Comparison of ENCODE assay signal across 12 cellular contexts in genomic region chr1:55064071-55064581, GRCh38. TPM values are rescaled to one million over a fixed set of nuclear protein-coding genes. Genes with fewer than 3 reads are reported as not detected.
DNase-seq lines count a peak whose midpoint lies in the region; ATAC-seq, FAIRE-seq and TF ChIP-seq lines count a peak whose summit lies in the region.
"Had no signal": no experiment of that assay in that cellular context is flagged by ENCODE, and none has a peak within 500 bp of the region (broad histone marks: within the 10 kb centered on the region; RNA-seq: fewer than 3 reads in every experiment).

No MANE protein-coding gene starts in this region.

- H3K36me3 Mint-ChIP-seq in memory B cell: peaks cover 15% of the 10 kb centered on the region
- peaks cover 14% of the 10 kb centered on the region for H3K36me3 Mint-ChIP-seq in activated T-helper 1 cell treated with anti-CD3 and anti-CD28 coated beads, Interleukin-12 subunit alpha, Interleukin-12 subunit beta, Interleukin-2, Interleukin-4 antibody, amounts not matched to agents 30 ng/mL and 10 ng/mL and 1 ng/mL, durations not matched to agents 14 hours and 24 hours and 36 hours (ENCODE audit: low read depth)

- H2BK12ac ChIP-seq in trophoblast cell (ENCODE audit: low read length): no peak overlapping the region

- POLR2A ChIA-PET in GM12878 (lab: Charles Lee): no interaction called here

- H3K9me3 ChIP-seq in GM12878 (replicated peaks; ENCODE audit: control insufficient read depth, insufficient read depth, low read length) (no peaks in the 10 kb centered on the region), trophoblast cell (ENCODE audit: insufficient read depth, low read depth, low read length) (no peaks in the 10 kb centered on the region)
- H3K9me3 ChIP-seq: SJSA1, upper lobe of left lung had no signal

- H3K79me2 ChIP-seq in GM12878 (ENCODE audit: control insufficient read depth, insufficient read depth, low read length): no peaks in the 10 kb centered on the region
- H3K79me2 ChIP-seq in trophoblast cell (ENCODE audit: control insufficient read depth, insufficient read depth, low read length, poor library complexity): no peaks in the 10 kb centered on the region
- H3K79me2 ChIP-seq: parathyroid adenoma had no signal

- H4K12ac ChIP-seq in trophoblast cell (ENCODE audit: low read depth, low read length): no peak overlapping the region

- TF ChIP-seq EP300 in Ishikawa (IDR thresholded peaks at IDR 0.05; ENCODE audit: borderline replicate concordance) (no peak), GM12878 (IDR thresholded peaks at IDR 0.05; ENCODE audit: borderline replicate concordance in 1 of 2, control insufficient read depth in 1 of 2, low read depth in 2 of 2, low read length in 2 of 2) (no peak)

- no peak overlapping the region for H3K4ac ChIP-seq in trophoblast cell (ENCODE audit: low read depth, low read length)

- intact Hi-C loops in GM12878 (cut with micrococcal nuclease; ENCODE audit: unreplicated experiment): no loop called here
- intact Hi-C loops in activated T-helper 1 cell treated with anti-CD3 and anti-CD28 coated beads, Interleukin-12 subunit alpha, Interleukin-12 subunit beta, Interleukin-2, Interleukin-4 antibody, amounts not matched to agents 30 ng/mL and 10 ng/mL and 1 ng/mL, durations not matched to agents 14 hours and 24 hours and 36 hours (cut with micrococcal nuclease): no loop called here

- RAD21 ChIA-PET in GM12878 (lab: Charles Lee; ENCODE audit: unreplicated experiment): no interaction called here

- no peak overlapping the region for H2AK5ac ChIP-seq in trophoblast cell (ENCODE audit: low read length)

- TF ChIP-seq CTCF in GM12878 (IDR thresholded peaks at IDR 0.05 in 2 of 3, conservative IDR thresholded peaks at IDR 0.05 in 1 of 3; ENCODE audit: control insufficient read depth in 2 of 3, extremely low read depth in 1 of 3, insufficient read depth in 1 of 3, low read depth in 3 of 3, low read length in 3 of 3): no peak

- no peaks in the 10 kb centered on the region for H3K4me1 ChIP-seq in GM12878 (ENCODE audit: control insufficient read depth, insufficient read depth, low read length)
- no peaks in the 10 kb centered on the region for H3K4me1 ChIP-seq in trophoblast cell (ENCODE audit: control insufficient read depth in 1 of 2, insufficient read depth in 2 of 2, low read length in 2 of 2)

- H2BK5ac ChIP-seq in trophoblast cell (ENCODE audit: low read depth, low read length, poor library complexity): no peak overlapping the region

- H2BK120ac ChIP-seq in trophoblast cell (ENCODE audit: insufficient read depth, low read length, poor library complexity): no peak overlapping the region

- H3K4me3 ChIP-seq in GM12878: no peak overlapping the region
- H3K4me3 ChIP-seq in trophoblast cell (ENCODE audit: low read depth, low read length): no peak overlapping the region
- H3K4me3 ChIP-seq: SJSA1, upper lobe of left lung had no signal

- ATAC-seq in GM12878 (peak; percentile 20; the same call in 1 of the 3 replicates), memory B cell (ENCODE audit: low read depth) (peak; percentile 66), GM18870 (IDR thresholded peaks at IDR 0.05; ENCODE audit: unreplicated experiment) (no peak)

- H3K18ac ChIP-seq in trophoblast cell (ENCODE audit: low read length): no peak overlapping the region

- H3K4me1 Mint-ChIP-seq in memory B cell: peaks cover 4% of the 10 kb centered on the region
- peaks cover 11% of the 10 kb centered on the region for H3K4me1 Mint-ChIP-seq in activated T-helper 1 cell treated with anti-CD3 and anti-CD28 coated beads, Interleukin-12 subunit alpha, Interleukin-12 subunit beta, Interleukin-2, Interleukin-4 antibody, amounts not matched to agents 30 ng/mL and 10 ng/mL and 1 ng/mL, durations not matched to agents 14 hours and 24 hours and 36 hours (ENCODE audit: low read depth)

- no peak overlapping the region for H4K91ac ChIP-seq in trophoblast cell (ENCODE audit: low read depth, low read length)

- H3K23ac ChIP-seq in trophoblast cell (ENCODE audit: low read length): no peak overlapping the region

- H3K79me1 ChIP-seq in trophoblast cell (ENCODE audit: low read length): no peaks in the 10 kb centered on the region

- H3K9ac ChIP-seq in GM12878 (ENCODE audit: control insufficient read depth, insufficient read depth, low read length) (no peak overlapping the region), trophoblast cell (ENCODE audit: low read length) (no peak overlapping the region)
- H3K9ac ChIP-seq: parathyroid adenoma had no signal

- H3K27me3 Mint-ChIP-seq in memory B cell: peaks cover 2% of the 10 kb centered on the region
- H3K27me3 Mint-ChIP-seq in activated T-helper 1 cell treated with anti-CD3 and anti-CD28 coated beads, Interleukin-12 subunit alpha, Interleukin-12 subunit beta, Interleukin-2, Interleukin-4 antibody, amounts not matched to agents 30 ng/mL and 10 ng/mL and 1 ng/mL, durations not matched to agents 14 hours and 24 hours and 36 hours (ENCODE audit: insufficient read depth): no peaks in the 10 kb centered on the region
- H3K27me3 Mint-ChIP-seq: dendritic cell treated with granulocyte-macrophage colony-stimulating factor and Interleukin-4, amounts not matched to agents 40 ng/mL and 50 ng/mL, for 4 days had no signal

- in situ Hi-C loops in GM12878 (cut with MboI): no loop called here

- H3K36me3 ChIP-seq in GM12878 (ENCODE audit: control insufficient read depth in 2 of 2, insufficient read depth in 2 of 2, low read length in 1 of 2) (peaks cover 3 to 12% of the 10 kb centered on the region in 2 experiments), trophoblast cell (ENCODE audit: control insufficient read depth in 1 of 2, insufficient read depth in 2 of 2, low read length in 2 of 2) (peaks cover 12 to 20% of the 10 kb centered on the region in 2 experiments)

- H4K20me1 ChIP-seq in GM12878 (ENCODE audit: control insufficient read depth, insufficient read depth): no peaks in the 10 kb centered on the region

- no peak overlapping the region for H3K14ac ChIP-seq in trophoblast cell (ENCODE audit: low read length)

- DNase-seq in ELF-1 (ENCODE audit: low read depth, low spot score) (peak; percentile 33), GM12878 (ENCODE audit: low read depth, low spot score) (no peak), memory B cell (ENCODE audit: low spot score in 2 of 2) (no peak), trophoblast cell (no peak), SIG-M5 treated with dmso at 0.1 percent for 504 hours (lab: John Stamatoyannopoulos, UW; ENCODE audit: unreplicated experiment) (no peak)
- no peak for DNase-seq in activated T-helper 1 cell treated with anti-CD3 and anti-CD28 coated beads, Interleukin-12 subunit alpha, Interleukin-12 subunit beta, Interleukin-2, Interleukin-4 antibody, amounts not matched to agents 30 ng/mL and 10 ng/mL and 1 ng/mL, durations not matched to agents 14 hours and 24 hours and 36 hours (ENCODE audit: low spot score)

- no peak overlapping the region for H3K4me3 Mint-ChIP-seq in memory B cell
- H3K4me3 Mint-ChIP-seq in activated T-helper 1 cell treated with anti-CD3 and anti-CD28 coated beads, Interleukin-12 subunit alpha, Interleukin-12 subunit beta, Interleukin-2, Interleukin-4 antibody, amounts not matched to agents 30 ng/mL and 10 ng/mL and 1 ng/mL, durations not matched to agents 14 hours and 24 hours and 36 hours: no peak overlapping the region
- H3K4me3 Mint-ChIP-seq: dendritic cell treated with granulocyte-macrophage colony-stimulating factor and Interleukin-4, amounts not matched to agents 40 ng/mL and 50 ng/mL, for 4 days had no signal

- SMC1A ChIA-PET in GM12878 (lab: Charles Lee; ENCODE audit: uncharacterized antibody, unreplicated experiment): no interaction called here

- 22% methylated on average over 12 of the region's 12 CpGs for WGBS in GM12878 (ENCODE audit: insufficient coverage, insufficient replicate concordance, low lambda C conversion rate, missing lambda C conversion rate)
- no CpG with 5 or more reads among the region's 12 CpGs for WGBS in trophoblast cell (ENCODE audit: extremely low coverage, insufficient coverage, insufficient read length)

- CTCF ChIA-PET in GM12878 (lab: Yijun Ruan, JAX): no interaction called here

- no peak for TF ChIP-seq POLR2A in GM12878 (IDR thresholded peaks at IDR 0.05; ENCODE audit: low read depth, low read length)

- H2AFZ ChIP-seq in GM12878 (ENCODE audit: control insufficient read depth, low read depth, low read length) (no peak overlapping the region), trophoblast cell (ENCODE audit: insufficient read depth, low read length, poor library complexity) (no peak overlapping the region)
- H2AFZ ChIP-seq: parathyroid adenoma had no signal

- no peak overlapping the region for H4K8ac ChIP-seq in trophoblast cell (ENCODE audit: low read depth, low read length)

- H3K27ac ChIP-seq in GM12878 (ENCODE audit: control insufficient read depth, insufficient read depth) (no peak overlapping the region), trophoblast cell (ENCODE audit: low read depth, low read length) (no peak overlapping the region)
- H3K27ac ChIP-seq: parathyroid adenoma, SJSA1 had no signal

- H3K27ac Mint-ChIP-seq in memory B cell: no peak overlapping the region
- H3K27ac Mint-ChIP-seq in activated T-helper 1 cell treated with anti-CD3 and anti-CD28 coated beads, Interleukin-12 subunit alpha, Interleukin-12 subunit beta, Interleukin-2, Interleukin-4 antibody, amounts not matched to agents 30 ng/mL and 10 ng/mL and 1 ng/mL, durations not matched to agents 14 hours and 24 hours and 36 hours: no peak overlapping the region
- H3K27ac Mint-ChIP-seq: dendritic cell treated with granulocyte-macrophage colony-stimulating factor and Interleukin-4, amounts not matched to agents 40 ng/mL and 50 ng/mL, for 4 days had no signal

- TF ChIP-seq RAD21 in Ishikawa (IDR thresholded peaks at IDR 0.05; ENCODE audit: low read depth) (no peak), GM12878 (IDR thresholded peaks at IDR 0.05; ENCODE audit: insufficient read depth, low read depth, low read length) (no peak)

- H3K4me2 ChIP-seq in GM12878 (ENCODE audit: control insufficient read depth, insufficient read depth): no peak overlapping the region
- H3K4me2 ChIP-seq in trophoblast cell (ENCODE audit: low read length): no peak overlapping the region

- no peaks in the 10 kb centered on the region for H3K9me3 Mint-ChIP-seq in memory B cell
- H3K9me3 Mint-ChIP-seq in activated T-helper 1 cell treated with anti-CD3 and anti-CD28 coated beads, Interleukin-12 subunit alpha, Interleukin-12 subunit beta, Interleukin-2, Interleukin-4 antibody, amounts not matched to agents 30 ng/mL and 10 ng/mL and 1 ng/mL, durations not matched to agents 14 hours and 24 hours and 36 hours: no peaks in the 10 kb centered on the region
- H3K9me3 Mint-ChIP-seq: dendritic cell treated with granulocyte-macrophage colony-stimulating factor and Interleukin-4, amounts not matched to agents 40 ng/mL and 50 ng/mL, for 4 days had no signal

- no peaks in the 10 kb centered on the region for H3K27me3 ChIP-seq in GM12878 (replicated peaks in 1 of 2; ENCODE audit: control insufficient read depth in 2 of 2, insufficient read depth in 2 of 2, low read length in 1 of 2)
- no peaks in the 10 kb centered on the region for H3K27me3 ChIP-seq in trophoblast cell (ENCODE audit: insufficient read depth, low read length)
- H3K27me3 ChIP-seq: SJSA1, upper lobe of left lung had no signal

- no peak for FAIRE-seq in GM12878 (lab: Jason Lieb, UNC)

- BruUV-seq in GM12878 (replicated peaks; lab: Mats Ljungman, UMichigan): no TSS peak

RNA-seq across cellular contexts. Expression of gene PCSK9, which starts 24.8 kb away (rescaled TPM):
- total RNA-seq in GM12878 (2013; cell fraction: nucleolus; rRNA removed): not detected in 2 replicates
- not detected in 2 replicates for total RNA-seq in GM12878 (2014; rRNA removed)
- total RNA-seq in GM12878 (2014; rRNA removed; fragmentation: Illumina TruSeq; extraction: Trizol): not detected in 2 replicates
- 0.15 and 0.21 TPM in 2 replicates for total RNA-seq in GM12878 (2021)
- polyA plus RNA-seq in GM12878 (2011; ENCODE audit: low read depth): not detected
- not detected in 2 replicates for polyA plus RNA-seq in GM12878 (2011; rRNA removed)
- polyA plus RNA-seq in GM12878 (2011; cell fraction: cytosol; rRNA removed): not detected in 2 replicates
- polyA plus RNA-seq in GM12878 (2011; cell fraction: nucleus; rRNA removed): 0.04 and 0.07 TPM in 2 replicates
- polyA plus RNA-seq in GM12878 (2012): not detected in 2 replicates
- not detected in 2 replicates for polyA plus RNA-seq in GM12878 (2014; fragmentation: Illumina TruSeq; extraction: Trizol)
- polyA plus RNA-seq in GM12878 (2014; fragmentation: Nextera tagmentation; extraction: Ambion mirVana): not detected
- polyA plus RNA-seq in GM12878 (2014; rRNA removed): not detected in 2 replicates
- polyA plus RNA-seq in GM12878 (2016; fragmentation: Nextera tagmentation; extraction: Ambion mirVana): under 1 TPM in 1 of 2 experiments, not detected in 1; 0.03 TPM
- polyA minus RNA-seq in GM12878 (2011; rRNA and poly(A)+ RNA removed): not detected in 2 replicates
- polyA minus RNA-seq in GM12878 (2011; cell fraction: cytosol; rRNA and poly(A)+ RNA removed): 2.1 and 2.6 TPM in 2 replicates
- 0.12 and 0.57 TPM in 2 replicates for polyA minus RNA-seq in GM12878 (2011; cell fraction: nucleus; rRNA and poly(A)+ RNA removed)
- polyA plus RNA-seq in trophoblast cell (2013): 0.19 TPM in 2 replicates
- not detected in 2 replicates for total RNA-seq in activated T-helper 1 cell treated with anti-CD3 and anti-CD28 coated beads, Interleukin-12 subunit alpha, Interleukin-12 subunit beta, Interleukin-2, Interleukin-4 antibody, amounts not matched to agents 30 ng/mL and 10 ng/mL and 1 ng/mL, durations not matched to agents 14 hours and 24 hours and 36 hours
